23 cellular contexts compared by ENCODE assay signal in the genomic region with DNA sequence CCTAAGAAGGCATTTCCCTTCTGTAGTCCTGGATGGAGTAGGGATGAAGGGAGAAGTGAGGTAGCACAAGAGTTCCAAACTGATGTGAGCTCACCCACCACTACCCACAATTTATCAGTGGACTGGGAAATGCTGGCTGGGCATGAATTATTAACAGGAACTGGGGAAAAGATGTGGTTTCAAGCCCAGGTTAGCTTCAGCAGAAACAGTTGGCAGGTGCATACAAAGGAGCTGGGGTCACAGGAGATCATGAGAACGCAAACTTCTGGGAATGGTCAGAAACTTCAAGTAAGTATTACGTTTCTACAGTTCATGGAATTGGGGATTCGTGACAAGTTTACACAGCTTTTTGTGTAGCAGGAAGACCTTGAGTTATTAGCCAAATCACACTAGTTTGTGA. TPM values are rescaled to one million over a fixed set of nuclear protein-coding genes. Genes with fewer than 3 reads are reported as not detected.
DNase-seq lines count a peak whose midpoint lies in the region; ATAC-seq, FAIRE-seq and TF ChIP-seq lines count a peak whose summit lies in the region.
"Had no signal": no experiment of that assay in that cellular context is flagged by ENCODE, and none has a peak within 500 bp of the region (broad histone marks: within the 10 kb centered on the region; RNA-seq: fewer than 3 reads in every experiment).

No MANE protein-coding gene starts in this region.

- POLR2A ChIA-PET in activated CD8-positive, alpha-beta T cell treated with anti-CD3 and anti-CD28 coated beads for 36 hours (lab: Charles Lee), result no interaction called here

- TF ChIP-seq POLR2A in breast epithelium (IDR thresholded peaks at IDR 0.05), result no peak

- no peaks in the 10 kb centered on the region for H4K20me1 ChIP-seq in mammary epithelial cell (ENCODE audit: insufficient read depth, low read length)

- intact Hi-C loops in mammary epithelial cell (cut with micrococcal nuclease) (no loop called here), breast epithelium (cut with DNase I; ENCODE audit: low total_unique reads) (no loop called here), pancreas (cut with DNase I) (no loop called here)
- intact Hi-C loops in activated CD8-positive, alpha-beta T cell treated with anti-CD3 and anti-CD28 coated beads for 36 hours (cut with micrococcal nuclease), result no loop called here

- no peak overlapping the region for H2AFZ ChIP-seq in mammary epithelial cell (ENCODE audit: low read depth, low read length)

- peaks cover 40% of the 10 kb centered on the region for H3K36me3 Mint-ChIP-seq in activated CD8-positive, alpha-beta T cell treated with anti-CD3 and anti-CD28 coated beads for 36 hours (ENCODE audit: low read depth)

- no peak overlapping the region for H3K4me3 Mint-ChIP-seq in activated CD8-positive, alpha-beta T cell treated with anti-CD3 and anti-CD28 coated beads for 36 hours
- H3K4me3 Mint-ChIP-seq: H9 had no signal

- H3K27me3 ChIP-seq in mammary epithelial cell (ENCODE audit: insufficient read depth, low read length) (peaks cover 2% of the 10 kb centered on the region), breast epithelium (no peaks in the 10 kb centered on the region), pancreas (no peaks in the 10 kb centered on the region)

- 39% methylated on average over 3 of the region's 3 CpGs for WGBS in mammary epithelial cell (ENCODE audit: low coverage, missing lambda C conversion rate)
- 30 to 35% methylated on average over 3 of the region's 3 CpGs for WGBS in pancreas, 2 donors

- dilution Hi-C loops in mammary epithelial cell (cut with HindIII; ENCODE audit: low sequenced_read_pairs), result no loop called here

- H3K27ac Mint-ChIP-seq in activated CD8-positive, alpha-beta T cell treated with anti-CD3 and anti-CD28 coated beads for 36 hours, result peak overlapping the region; percentile 1
- H3K27ac Mint-ChIP-seq: CD4-positive, alpha-beta T cell; H9 had no signal

- H3K27ac ChIP-seq in mammary epithelial cell (ENCODE audit: insufficient read depth, low read depth, low read length), result no peak overlapping the region
- no peak overlapping the region for H3K27ac ChIP-seq in breast epithelium
- H3K27ac ChIP-seq in pancreas, result peak overlapping the region in 1 of 4 donors; percentile 37
- H3K27ac ChIP-seq: RWPE1, WERI-Rb-1 had no signal

- H3K36me3 ChIP-seq in mammary epithelial cell (ENCODE audit: insufficient read depth, low read length) (no peaks in the 10 kb centered on the region), breast epithelium (no peaks in the 10 kb centered on the region), pancreas (no peaks in the 10 kb centered on the region)
- H3K36me3 ChIP-seq: WERI-Rb-1 had no signal

- in situ Hi-C loops in mammary epithelial cell (cut with MboI; ENCODE audit: low sequenced_read_pairs in 2 of 2), result no loop called here

- H3K4me2 ChIP-seq in mammary epithelial cell (ENCODE audit: insufficient read depth, low read depth, low read length), result peak overlapping the region; percentile 16

- DNase-seq in mammary epithelial cell, result no peak
- no peak for DNase-seq in breast epithelium (ENCODE audit: low spot score in 2 of 2)
- DNase-seq in activated CD8-positive, alpha-beta T cell treated with anti-CD3 and anti-CD28 coated beads for 36 hours, result no peak
- no peak for DNase-seq in pancreas
- no peak for DNase-seq in NCI-H510A (lab: John Stamatoyannopoulos, UW)
- no peak for DNase-seq in DMS 273 (lab: John Stamatoyannopoulos, UW; ENCODE audit: unreplicated experiment)
- DNase-seq: activated CD4-positive, alpha-beta T cell treated with anti-CD3 and anti-CD28 coated beads, Interleukin-2, amount 50 U/mL, for 48 hours; activated naive CD4-positive, alpha-beta T cell treated with anti-CD3 and anti-CD28 coated beads, Interleukin-2, amount 50 U/mL, for 16 hours; activated T-cell treated with anti-CD3 and anti-CD28 coated beads, Interleukin-2, amount 50 U/mL, for 1 hour; CD4-positive, alpha-beta T cell; DMS79; glutamatergic neuron; H9; midbrain; NCI-H187 treated with DMSO at 0.1 percent for 48 hours; NCI-H345; NK-92 treated with Interleukin-12 subunit alpha and Interleukin-12 subunit beta, amount 100 ng/mL, for 24 hours; retina; WERI-Rb-1 had no signal

- FAIRE-seq in pancreas (lab: Jason Lieb, UNC), result no peak
- FAIRE-seq: colon had no signal

- BruUV-seq in mammary epithelial cell (replicated peaks; lab: Mats Ljungman, UMichigan), result TSS peak; percentile 81

- H3K9me3 Mint-ChIP-seq in activated CD8-positive, alpha-beta T cell treated with anti-CD3 and anti-CD28 coated beads for 36 hours, result peaks cover 13% of the 10 kb centered on the region
- H3K9me3 Mint-ChIP-seq: CD4-positive, alpha-beta T cell; H9 had no signal

- no peak overlapping the region for H3K9ac ChIP-seq in mammary epithelial cell (ENCODE audit: insufficient read depth, low read length)

- H3K79me2 ChIP-seq in mammary epithelial cell (ENCODE audit: insufficient read depth, low read length), result no peaks in the 10 kb centered on the region

- no peak overlapping the region for H3K4me3 ChIP-seq in mammary epithelial cell (replicated peaks in 1 of 3; ENCODE audit: insufficient read depth in 1 of 3, low read depth in 2 of 3, low read length in 3 of 3)
- H3K4me3 ChIP-seq in breast epithelium, result no peak overlapping the region
- H3K4me3 ChIP-seq in pancreas, result no peak overlapping the region

- H3K27me3 Mint-ChIP-seq in activated CD8-positive, alpha-beta T cell treated with anti-CD3 and anti-CD28 coated beads for 36 hours, result no peaks in the 10 kb centered on the region
- H3K27me3 Mint-ChIP-seq: CD4-positive, alpha-beta T cell had no signal

- CTCF ChIA-PET in mammary epithelial cell (lab: Charles Lee; ENCODE audit: low non-redundant PET), result no interaction called here
- CTCF ChIA-PET in activated CD8-positive, alpha-beta T cell treated with anti-CD3 and anti-CD28 coated beads for 36 hours (lab: Charles Lee), result interaction anchor here (1.2 to 2.1 kb wide), 3 partner anchors 12 to 85 kb away, joined by 3 to 11 read pairs (median 6); no protein-coding TSS in a partner anchor

- peaks cover 52% of the 10 kb centered on the region for H3K4me1 Mint-ChIP-seq in activated CD8-positive, alpha-beta T cell treated with anti-CD3 and anti-CD28 coated beads for 36 hours (ENCODE audit: low read depth)

- H3K4me1 ChIP-seq in mammary epithelial cell (ENCODE audit: insufficient read depth, low read length), result no peaks in the 10 kb centered on the region
- no peaks in the 10 kb centered on the region for H3K4me1 ChIP-seq in breast epithelium
- no peaks in the 10 kb centered on the region for H3K4me1 ChIP-seq in pancreas

- ATAC-seq in HG03342 (IDR thresholded peaks at IDR 0.05; ENCODE audit: unreplicated experiment), result peak; percentile 49
- ATAC-seq in activated CD8-positive, alpha-beta T cell treated with anti-CD3 and anti-CD28 coated beads for 36 hours, result no peak
- ATAC-seq in pancreas, result peak in 3 of 4 donors; percentile 39 to 52 (median 47)
- ATAC-seq in GM19328 (IDR thresholded peaks at IDR 0.05; ENCODE audit: unreplicated experiment), result no peak

- H3K9me3 ChIP-seq in mammary epithelial cell (replicated peaks; ENCODE audit: insufficient read depth, low read length) (no peaks in the 10 kb centered on the region), breast epithelium (no peaks in the 10 kb centered on the region), pancreas (no peaks in the 10 kb centered on the region)

- TF ChIP-seq CTCF in mammary epithelial cell (conservative IDR thresholded peaks at IDR 0.05 in 1 of 2, IDR thresholded peaks at IDR 0.05 in 1 of 2; ENCODE audit: extremely low read depth in 1 of 2, insufficient read depth in 1 of 2, low read depth in 1 of 2, low read length in 2 of 2) (no peak), breast epithelium (IDR thresholded peaks at IDR 0.05) (no peak), pancreas (IDR thresholded peaks at IDR 0.05) (no peak)
- no peak for TF ChIP-seq CTCF in activated CD8-positive, alpha-beta T cell treated with anti-CD3 and anti-CD28 coated beads for 36 hours (IDR thresholded peaks at IDR 0.05)

RNA-seq across cellular contexts. Expression of a gene that starts 5.4 kb away (rescaled TPM):
- total RNA-seq in mammary epithelial cell (not detected), breast epithelium (10 to 100 TPM in 1 of 3 donors, 1 to 10 TPM in 2; 1.3 to 11.7 (median 2.2) TPM), pancreas (10 to 100 TPM in 1 of 6 donors, 1 to 10 TPM in 5; 3.9 to 11.3 (median 6.4) TPM)
- polyA plus RNA-seq in mammary epithelial cell (0.01 TPM), pancreas (1 to 10 TPM in 1 of 2 donors, under 1 TPM in 1; 0.66 to 2.4 TPM)
- not detected for polyA minus RNA-seq in mammary epithelial cell
- total RNA-seq in activated CD8-positive, alpha-beta T cell treated with anti-CD3 and anti-CD28 coated beads for 36 hours, result 1 to 10 TPM; 6.5 to 7.8 TPM

Comparison
In these comparisons a context has a peak if more than half of its experiments do, and no peak if none do; other contexts are left out.
1. ATAC-seq: peak in HG03342 (single experiment) and pancreas (3 of 4); none in activated CD8-positive, alpha-beta T cell treated with anti-CD3 and anti-CD28 coated beads for 36 hours (single experiment) and GM19328 (single experiment).